20 cellular contexts compared by ENCODE assay signal in the genomic region with DNA sequence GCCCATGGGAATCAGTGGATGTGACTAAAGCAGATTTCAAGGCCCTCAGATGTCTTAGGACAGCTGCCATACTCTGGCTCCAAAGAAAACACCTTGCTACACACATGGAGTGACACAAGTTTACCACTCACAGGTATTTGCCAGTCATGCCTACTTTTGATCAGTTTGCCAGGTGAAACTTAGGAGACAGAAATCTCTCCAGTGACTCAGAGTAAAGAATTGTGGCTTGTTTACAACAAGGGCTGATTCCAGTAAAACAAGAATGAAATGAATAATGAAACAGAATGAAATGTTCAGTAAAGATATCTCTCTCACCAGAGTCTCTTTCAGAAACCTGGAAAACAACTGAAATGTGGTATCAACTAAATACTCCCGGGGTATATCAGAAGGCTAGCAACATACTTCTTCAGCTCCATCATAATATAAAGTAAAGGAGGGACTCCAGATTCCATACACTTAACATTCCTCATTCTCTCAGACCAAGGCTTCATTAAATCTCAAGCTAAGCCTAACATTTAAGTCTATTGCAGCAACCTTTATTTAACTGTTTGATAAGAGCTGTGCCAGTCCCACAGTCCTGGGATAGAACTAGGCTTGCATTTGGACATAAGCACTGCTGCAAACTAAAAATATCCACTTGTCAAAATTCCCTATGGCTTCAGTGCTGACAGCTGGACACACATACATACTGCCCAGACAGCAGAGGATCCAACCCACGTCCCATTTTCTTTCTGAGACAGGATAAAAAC.
DNase-seq lines count a peak whose midpoint lies in the region; ATAC-seq, FAIRE-seq and TF ChIP-seq lines count a peak whose summit lies in the region.
"Had no signal": no experiment of that assay in that cellular context is flagged by ENCODE, and none has a peak within 500 bp of the region (broad histone marks: within the 10 kb centered on the region; RNA-seq: fewer than 3 reads in every experiment).

No MANE protein-coding gene starts in this region.

- POLR2A ChIA-PET in naive thymus-derived CD4-positive, alpha-beta T cell (lab: Charles Lee): no interaction called here

- peaks cover 0 to 4% (median 0%) of the 10 kb centered on the region in 5 donors for H3K36me3 Mint-ChIP-seq in naive thymus-derived CD4-positive, alpha-beta T cell

- no peaks in the 10 kb centered on the region for H4K20me1 ChIP-seq in fibroblast of lung (ENCODE audit: control insufficient read depth, extremely low read depth, insufficient read depth, low read length)

- no peak overlapping the region for H3K27ac Mint-ChIP-seq in naive thymus-derived CD4-positive, alpha-beta T cell
- H3K27ac Mint-ChIP-seq: endodermal cell; stimulated activated naive CD8-positive, alpha-beta T cell treated with anti-CD3 and anti-CD28 coated beads, Interleukin-15, amount 100 ng/mL, for 72 hours had no signal

- H3K27me3 ChIP-seq in SJSA1 (replicated peaks) (no peaks in the 10 kb centered on the region), fibroblast of lung (ENCODE audit: control insufficient read depth, insufficient read depth, low read length) (no peaks in the 10 kb centered on the region), lower lobe of right lung (ENCODE audit: low read depth) (no peaks in the 10 kb centered on the region)
- H3K27me3 ChIP-seq in naive thymus-derived CD4-positive, alpha-beta T cell (ENCODE audit: control insufficient read depth in 2 of 2, insufficient read depth in 2 of 2, low read length in 2 of 2): no peaks in the 10 kb centered on the region
- H3K27me3 ChIP-seq: spleen had no signal

- H3K9me3 Mint-ChIP-seq in naive thymus-derived CD4-positive, alpha-beta T cell: peaks cover 0 to 4% (median 0%) of the 10 kb centered on the region in 11 donors
- H3K9me3 Mint-ChIP-seq: brain; endodermal cell; stimulated activated naive CD8-positive, alpha-beta T cell treated with anti-CD3 and anti-CD28 coated beads, Interleukin-15, amount 100 ng/mL, for 72 hours had no signal

- no peak overlapping the region for H2AFZ ChIP-seq in fibroblast of lung (ENCODE audit: low read length)

- no peak overlapping the region for H3K9ac ChIP-seq in fibroblast of lung (ENCODE audit: insufficient read depth, low read length)

- H3K4me1 Mint-ChIP-seq in naive thymus-derived CD4-positive, alpha-beta T cell: no peaks in the 10 kb centered on the region
- H3K4me1 Mint-ChIP-seq: stimulated activated naive CD8-positive, alpha-beta T cell treated with anti-CD3 and anti-CD28 coated beads, Interleukin-15, amount 100 ng/mL, for 72 hours had no signal

- peak; percentile 48 for DNase-seq in AG10803 (ENCODE audit: low read depth)
- DNase-seq in SJSA1 (ENCODE audit: low read depth in 1 of 2, low spot score in 2 of 2): peak in 1 of 2 experiments; percentile 30
- DNase-seq in fibroblast of lung (ENCODE audit: low read depth in 2 of 2): peak; percentile 14 to 58
- DNase-seq in lower lobe of right lung: no peak
- DNase-seq in T-helper 2 cell: no peak
- DNase-seq in RCC 7860 (ENCODE audit: low spot score): no peak
- no peak for DNase-seq in naive thymus-derived CD4-positive, alpha-beta T cell
- DNase-seq: ACHN; activated gamma-delta T cell treated with Interleukin-2 at 50 U/mL for 16 hours; endodermal cell; hypothalamus; NCI-H1105; nucleus accumbens; spleen; stimulated activated naive CD8-positive, alpha-beta T cell treated with anti-CD3 and anti-CD28 coated beads, Interleukin-15, amount 100 ng/mL, for 72 hours had no signal

- H3K4me2 ChIP-seq in fibroblast of lung (ENCODE audit: extremely low read depth, insufficient read depth, low read length): no peak overlapping the region

- H3K9me3 ChIP-seq in SJSA1 (replicated peaks) (no peaks in the 10 kb centered on the region), fibroblast of lung (ENCODE audit: control insufficient read depth, insufficient read depth, low read depth, low read length) (no peaks in the 10 kb centered on the region), lower lobe of right lung (no peaks in the 10 kb centered on the region)
- H3K9me3 ChIP-seq in naive thymus-derived CD4-positive, alpha-beta T cell (ENCODE audit: control insufficient read depth in 2 of 3, low read length in 3 of 3): no peaks in the 10 kb centered on the region
- H3K9me3 ChIP-seq: spleen had no signal

- intact Hi-C loops in lower lobe of right lung (cut with DNase I): no loop called here
- intact Hi-C loops in naive thymus-derived CD4-positive, alpha-beta T cell (cut with micrococcal nuclease): no loop called here

- H3K27ac ChIP-seq in SJSA1 (peak overlapping the region; percentile 24; the same call in 1 of the 2 replicates), fibroblast of lung (ENCODE audit: insufficient read depth, low read length) (no peak overlapping the region), lower lobe of right lung (no peak overlapping the region)
- H3K27ac ChIP-seq in naive thymus-derived CD4-positive, alpha-beta T cell (ENCODE audit: low read depth, low read length): no peak overlapping the region

- CTCF ChIA-PET in naive thymus-derived CD4-positive, alpha-beta T cell (lab: Charles Lee): no interaction called here

- H3K36me3 ChIP-seq in SJSA1: peaks cover 4% of the 10 kb centered on the region; the same call in 1 of the 2 replicates
- no peaks in the 10 kb centered on the region for H3K36me3 ChIP-seq in fibroblast of lung (ENCODE audit: control insufficient read depth, insufficient read depth, low read length)
- H3K36me3 ChIP-seq in lower lobe of right lung: peaks cover 48% of the 10 kb centered on the region
- H3K36me3 ChIP-seq in naive thymus-derived CD4-positive, alpha-beta T cell (ENCODE audit: control insufficient read depth in 2 of 3, insufficient read depth in 3 of 3, low read length in 3 of 3): no peaks in the 10 kb centered on the region

- peaks cover 13% of the 10 kb centered on the region for H3K4me1 ChIP-seq in SJSA1 (replicated peaks)
- H3K4me1 ChIP-seq in fibroblast of lung (ENCODE audit: control insufficient read depth, extremely low read depth, insufficient read depth, low read length): no peaks in the 10 kb centered on the region
- H3K4me1 ChIP-seq in lower lobe of right lung: no peaks in the 10 kb centered on the region
- no peaks in the 10 kb centered on the region for H3K4me1 ChIP-seq in naive thymus-derived CD4-positive, alpha-beta T cell (ENCODE audit: control insufficient read depth in 2 of 2, insufficient read depth in 2 of 2, low read length in 2 of 2)

- no peak for FAIRE-seq in RCC 7860 (lab: Jason Lieb, UNC)
- FAIRE-seq: GM18507, HepG2 had no signal

- ATAC-seq in lower lobe of right lung (peak; percentile 51 to 55), HG03196 (IDR thresholded peaks at IDR 0.05; ENCODE audit: unreplicated experiment) (no peak)
- no peak for ATAC-seq in naive thymus-derived CD4-positive, alpha-beta T cell
- ATAC-seq: HepG2; stimulated activated naive CD8-positive, alpha-beta T cell treated with anti-CD3 and anti-CD28 coated beads, Interleukin-15, amount 100 ng/mL, for 72 hours had no signal

- H3K4me3 ChIP-seq in AG10803 (ENCODE audit: low read length): no peak overlapping the region
- no peak overlapping the region for H3K4me3 ChIP-seq in SJSA1
- H3K4me3 ChIP-seq in fibroblast of lung (replicated peaks in 1 of 4; ENCODE audit: control extremely low read depth in 1 of 4, insufficient read depth in 1 of 4, low read depth in 3 of 4, low read length in 4 of 4): no peak overlapping the region
- no peak overlapping the region for H3K4me3 ChIP-seq in lower lobe of right lung
- H3K4me3 ChIP-seq in naive thymus-derived CD4-positive, alpha-beta T cell (ENCODE audit: low read length): no peak overlapping the region
- H3K4me3 ChIP-seq: lung, spleen had no signal

- H3K27me3 Mint-ChIP-seq in naive thymus-derived CD4-positive, alpha-beta T cell: peaks cover 0 to 13% (median 0%) of the 10 kb centered on the region in 5 donors
- H3K27me3 Mint-ChIP-seq: stimulated activated naive CD8-positive, alpha-beta T cell treated with anti-CD3 and anti-CD28 coated beads, Interleukin-15, amount 100 ng/mL, for 72 hours had no signal

- no peak overlapping the region for H3K4me3 Mint-ChIP-seq in naive thymus-derived CD4-positive, alpha-beta T cell
- H3K4me3 Mint-ChIP-seq: brain; endodermal cell; stimulated activated naive CD8-positive, alpha-beta T cell treated with anti-CD3 and anti-CD28 coated beads, Interleukin-15, amount 100 ng/mL, for 72 hours had no signal

- TF ChIP-seq CTCF in AG10803 (conservative IDR thresholded peaks at IDR 0.05; ENCODE audit: low read length) (no peak), fibroblast of lung (conservative IDR thresholded peaks at IDR 0.05 in 1 of 2, IDR thresholded peaks at IDR 0.05 in 1 of 2; ENCODE audit: low read depth in 1 of 2, low read length in 2 of 2) (no peak), lower lobe of right lung (IDR thresholded peaks at IDR 0.05) (no peak)

- H3K79me2 ChIP-seq in fibroblast of lung (ENCODE audit: control insufficient read depth, insufficient read depth, low read length): no peaks in the 10 kb centered on the region

Comparison
In these comparisons a context has a peak if more than half of its experiments do, and no peak if none do; other contexts are left out.
1. DNase-seq: peak in AG10803 (single experiment) and fibroblast of lung (2 of 2); none in lower lobe of right lung (single experiment), T-helper 2 cell (0 of 5), RCC 7860 (single experiment) and naive thymus-derived CD4-positive, alpha-beta T cell (0 of 9).
2. ATAC-seq: peak in lower lobe of right lung (2 of 2); none in HG03196 (single experiment) and naive thymus-derived CD4-positive, alpha-beta T cell (single experiment).